1 cellular context compared by ENCODE assay signal in the genomic region with DNA sequence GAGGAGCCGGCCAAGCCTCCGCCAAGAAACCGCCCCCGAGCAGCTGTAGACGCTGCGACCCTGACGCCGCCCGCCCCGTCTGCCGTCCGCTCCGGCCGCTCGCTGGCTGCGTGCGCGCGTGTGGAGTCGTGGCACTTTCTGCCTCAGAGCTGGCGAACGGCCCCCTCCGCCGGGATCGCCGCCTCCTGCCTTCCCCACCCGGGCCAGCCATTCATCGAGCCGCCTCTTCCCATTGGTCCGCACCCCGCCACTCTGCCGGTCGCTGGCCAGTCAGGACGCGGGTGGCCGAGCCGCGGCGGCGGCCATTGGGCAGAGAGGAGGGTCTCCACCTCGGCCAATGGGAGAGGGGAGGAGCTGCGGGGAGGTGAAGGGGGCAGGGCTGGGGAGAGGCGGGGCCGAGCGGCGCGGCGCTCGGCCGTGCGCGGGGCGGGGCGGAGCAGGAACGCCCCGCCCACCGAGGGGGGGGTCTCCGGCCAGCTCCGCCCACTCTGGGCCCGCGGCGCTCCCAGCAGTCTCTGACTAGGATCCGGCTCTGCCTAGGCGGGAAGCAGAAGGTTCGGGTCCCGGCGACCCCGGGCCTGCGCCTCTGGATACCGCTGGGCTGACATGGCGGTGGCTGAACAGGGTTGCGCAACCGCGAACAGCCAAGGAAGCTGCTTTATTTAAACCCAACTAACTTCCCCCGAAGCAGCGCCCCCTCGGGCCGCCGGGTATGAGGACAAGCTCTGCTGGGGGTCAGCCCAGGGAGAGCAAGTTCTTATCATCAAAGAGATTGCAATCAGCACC.
TF ChIP-seq lines count a peak whose summit lies in the region.

Gene RRBP1, minus strand, starts transcription at position 140 of the 786 bp plus-strand sequence. CDS start 21,735 bp downstream, outside the sequence.

TF ChIP-seq in K562, 482 proteins besides CTCF, POLR2A, EP300 and RAD21 (continued from another document and continues in another):
- TF ChIP-seq, protein P1, sequence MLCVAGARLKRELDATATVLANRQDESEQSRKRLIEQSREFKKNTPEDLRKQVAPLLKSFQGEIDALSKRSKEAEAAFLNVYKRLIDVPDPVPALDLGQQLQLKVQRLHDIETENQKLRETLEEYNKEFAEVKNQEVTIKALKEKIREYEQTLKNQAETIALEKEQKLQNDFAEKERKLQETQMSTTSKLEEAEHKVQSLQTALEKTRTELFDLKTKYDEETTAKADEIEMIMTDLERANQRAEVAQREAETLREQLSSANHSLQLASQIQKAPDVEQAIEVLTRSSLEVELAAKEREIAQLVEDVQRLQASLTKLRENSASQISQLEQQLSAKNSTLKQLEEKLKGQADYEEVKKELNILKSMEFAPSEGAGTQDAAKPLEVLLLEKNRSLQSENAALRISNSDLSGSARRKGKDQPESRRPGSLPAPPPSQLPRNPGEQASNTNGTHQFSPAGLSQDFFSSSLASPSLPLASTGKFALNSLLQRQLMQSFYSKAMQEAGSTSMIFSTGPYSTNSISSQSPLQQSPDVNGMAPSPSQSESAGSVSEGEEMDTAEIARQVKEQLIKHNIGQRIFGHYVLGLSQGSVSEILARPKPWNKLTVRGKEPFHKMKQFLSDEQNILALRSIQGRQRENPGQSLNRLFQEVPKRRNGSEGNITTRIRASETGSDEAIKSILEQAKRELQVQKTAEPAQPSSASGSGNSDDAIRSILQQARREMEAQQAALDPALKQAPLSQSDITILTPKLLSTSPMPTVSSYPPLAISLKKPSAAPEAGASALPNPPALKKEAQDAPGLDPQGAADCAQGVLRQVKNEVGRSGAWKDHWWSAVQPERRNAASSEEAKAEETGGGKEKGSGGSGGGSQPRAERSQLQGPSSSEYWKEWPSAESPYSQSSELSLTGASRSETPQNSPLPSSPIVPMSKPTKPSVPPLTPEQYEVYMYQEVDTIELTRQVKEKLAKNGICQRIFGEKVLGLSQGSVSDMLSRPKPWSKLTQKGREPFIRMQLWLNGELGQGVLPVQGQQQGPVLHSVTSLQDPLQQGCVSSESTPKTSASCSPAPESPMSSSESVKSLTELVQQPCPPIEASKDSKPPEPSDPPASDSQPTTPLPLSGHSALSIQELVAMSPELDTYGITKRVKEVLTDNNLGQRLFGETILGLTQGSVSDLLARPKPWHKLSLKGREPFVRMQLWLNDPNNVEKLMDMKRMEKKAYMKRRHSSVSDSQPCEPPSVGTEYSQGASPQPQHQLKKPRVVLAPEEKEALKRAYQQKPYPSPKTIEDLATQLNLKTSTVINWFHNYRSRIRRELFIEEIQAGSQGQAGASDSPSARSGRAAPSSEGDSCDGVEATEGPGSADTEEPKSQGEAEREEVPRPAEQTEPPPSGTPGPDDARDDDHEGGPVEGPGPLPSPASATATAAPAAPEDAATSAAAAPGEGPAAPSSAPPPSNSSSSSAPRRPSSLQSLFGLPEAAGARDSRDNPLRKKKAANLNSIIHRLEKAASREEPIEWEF (CRISPR knock-in tag; IDR thresholded peaks at IDR 0.05) = no peak
- TF ChIP-seq HMBOX1 (IDR thresholded peaks at IDR 0.05) (no peak), ZNF57 (CRISPR knock-in tag; IDR thresholded peaks at IDR 0.05) (no peak), ELF4 (CRISPR knock-in tag; IDR thresholded peaks at IDR 0.05) (no peak), ZNF551 (CRISPR knock-in tag; IDR thresholded peaks at IDR 0.05) (no peak), STAG1 (CRISPR knock-in tag; IDR thresholded peaks at IDR 0.05; ENCODE audit: borderline replicate concordance) (no peak), JUND (IDR thresholded peaks at IDR 0.05; ENCODE audit: borderline replicate concordance, low read depth, low read length) (0 out of 2 replicates have a peak, but pooled peaks have one; percentile 1), JUND (tag; IDR thresholded peaks at IDR 0.05; ENCODE audit: borderline replicate concordance, low read depth, low read length) (no peak), RFX7 (CRISPR knock-in tag; IDR thresholded peaks at IDR 0.05) (no peak), ZHX1 (conservative IDR thresholded peaks at IDR 0.05; ENCODE audit: low read length) (no peak), HES1 (IDR thresholded peaks at IDR 0.05; ENCODE audit: low read depth) (no peak), MAFK (IDR thresholded peaks at IDR 0.05; ENCODE audit: low read length) (no peak), TRIM24 (IDR thresholded peaks at IDR 0.05) (no peak), SOX6 (IDR thresholded peaks at IDR 0.05) (0 out of 2 replicates have a peak, but pooled peaks have one; percentile 20), RFX5 (IDR thresholded peaks at IDR 0.05; ENCODE audit: low read depth, low read length) (no peak), LARP7 (IDR thresholded peaks at IDR 0.05) (no peak), HNRNPL (IDR thresholded peaks at IDR 0.05; ENCODE audit: low read depth, low read length) (no peak), SMAD2 (IDR thresholded peaks at IDR 0.05; ENCODE audit: low read depth, low read length) (no peak), BHLHE40 (IDR thresholded peaks at IDR 0.05; ENCODE audit: low read length) (no peak), PHB2 (IDR thresholded peaks at IDR 0.05; ENCODE audit: low read depth) (no peak), KDM5B (IDR thresholded peaks at IDR 0.05; ENCODE audit: insufficient replicate concordance, low read depth, low read length) (peak; percentile 71), RCOR1 (IDR thresholded peaks at IDR 0.05; ENCODE audit: borderline replicate concordance in 1 of 2, low read depth in 2 of 2, low read length in 2 of 2) (peak in 1 of 2 experiments; percentile 64; a peak in 2 of 4 replicates), SRSF3 (IDR thresholded peaks at IDR 0.05; ENCODE audit: insufficient read depth, low read length) (no peak), ZNF41 (CRISPR knock-in tag; conservative IDR thresholded peaks at IDR 0.05) (no peak), CHD2 (IDR thresholded peaks at IDR 0.05; ENCODE audit: low read depth, low read length) (peak; percentile 85), ELF1 (tag; IDR thresholded peaks at IDR 0.05) (peak; percentile 24; the same call in 1 of the 2 replicates), SMAD4 (CRISPR knock-in tag; conservative IDR thresholded peaks at IDR 0.05) (peak; percentile 45; the same call in 1 of the 2 replicates), HDGF (IDR thresholded peaks at IDR 0.05) (no peak), MCM7 (IDR thresholded peaks at IDR 0.05) (no peak), GTF2A2 (tag; IDR thresholded peaks at IDR 0.05) (no peak), CTBP1 (IDR thresholded peaks at IDR 0.05; ENCODE audit: borderline replicate concordance) (peak; percentile 52), TCF15 (CRISPR knock-in tag; IDR thresholded peaks at IDR 0.05) (no peak), E2F5 (CRISPR knock-in tag; IDR thresholded peaks at IDR 0.05) (no peak), TCFL5 (CRISPR knock-in tag; conservative IDR thresholded peaks at IDR 0.05) (no peak), MTA3 (IDR thresholded peaks at IDR 0.05; ENCODE audit: borderline replicate concordance) (no peak; the same call in 1 of the 2 replicates), FOXK2 (conservative IDR thresholded peaks at IDR 0.05 in 1 of 2, IDR thresholded peaks at IDR 0.05 in 1 of 2; ENCODE audit: low read depth in 2 of 2) (no peak), KDM1A (IDR thresholded peaks at IDR 0.05) (0 out of 4 replicates have a peak, but pooled peaks of 1 of the 2 experiments have one; percentile 31)
- TF ChIP-seq, protein P2, sequence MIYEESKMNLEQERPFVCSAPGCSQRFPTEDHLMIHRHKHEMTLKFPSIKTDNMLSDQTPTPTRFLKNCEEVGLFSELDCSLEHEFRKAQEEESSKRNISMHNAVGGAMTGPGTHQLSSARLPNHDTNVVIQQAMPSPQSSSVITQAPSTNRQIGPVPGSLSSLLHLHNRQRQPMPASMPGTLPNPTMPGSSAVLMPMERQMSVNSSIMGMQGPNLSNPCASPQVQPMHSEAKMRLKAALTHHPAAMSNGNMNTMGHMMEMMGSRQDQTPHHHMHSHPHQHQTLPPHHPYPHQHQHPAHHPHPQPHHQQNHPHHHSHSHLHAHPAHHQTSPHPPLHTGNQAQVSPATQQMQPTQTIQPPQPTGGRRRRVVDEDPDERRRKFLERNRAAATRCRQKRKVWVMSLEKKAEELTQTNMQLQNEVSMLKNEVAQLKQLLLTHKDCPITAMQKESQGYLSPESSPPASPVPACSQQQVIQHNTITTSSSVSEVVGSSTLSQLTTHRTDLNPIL (CRISPR knock-in tag; IDR thresholded peaks at IDR 0.05) = no peak
- TF ChIP-seq, protein P3, sequence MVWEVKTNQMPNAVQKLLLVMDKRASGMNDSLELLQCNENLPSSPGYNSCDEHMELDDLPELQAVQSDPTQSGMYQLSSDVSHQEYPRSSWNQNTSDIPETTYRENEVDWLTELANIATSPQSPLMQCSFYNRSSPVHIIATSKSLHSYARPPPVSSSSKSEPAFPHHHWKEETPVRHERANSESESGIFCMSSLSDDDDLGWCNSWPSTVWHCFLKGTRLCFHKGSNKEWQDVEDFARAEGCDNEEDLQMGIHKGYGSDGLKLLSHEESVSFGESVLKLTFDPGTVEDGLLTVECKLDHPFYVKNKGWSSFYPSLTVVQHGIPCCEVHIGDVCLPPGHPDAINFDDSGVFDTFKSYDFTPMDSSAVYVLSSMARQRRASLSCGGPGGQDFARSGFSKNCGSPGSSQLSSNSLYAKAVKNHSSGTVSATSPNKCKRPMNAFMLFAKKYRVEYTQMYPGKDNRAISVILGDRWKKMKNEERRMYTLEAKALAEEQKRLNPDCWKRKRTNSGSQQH (CRISPR knock-in tag; IDR thresholded peaks at IDR 0.05) = no peak
- TF ChIP-seq, protein P4, sequence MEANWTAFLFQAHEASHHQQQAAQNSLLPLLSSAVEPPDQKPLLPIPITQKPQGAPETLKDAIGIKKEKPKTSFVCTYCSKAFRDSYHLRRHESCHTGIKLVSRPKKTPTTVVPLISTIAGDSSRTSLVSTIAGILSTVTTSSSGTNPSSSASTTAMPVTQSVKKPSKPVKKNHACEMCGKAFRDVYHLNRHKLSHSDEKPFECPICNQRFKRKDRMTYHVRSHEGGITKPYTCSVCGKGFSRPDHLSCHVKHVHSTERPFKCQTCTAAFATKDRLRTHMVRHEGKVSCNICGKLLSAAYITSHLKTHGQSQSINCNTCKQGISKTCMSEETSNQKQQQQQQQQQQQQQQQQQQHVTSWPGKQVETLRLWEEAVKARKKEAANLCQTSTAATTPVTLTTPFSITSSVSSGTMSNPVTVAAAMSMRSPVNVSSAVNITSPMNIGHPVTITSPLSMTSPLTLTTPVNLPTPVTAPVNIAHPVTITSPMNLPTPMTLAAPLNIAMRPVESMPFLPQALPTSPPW (CRISPR knock-in tag; IDR thresholded peaks at IDR 0.05) = peak; percentile 94
- TF ChIP-seq, protein P5, sequence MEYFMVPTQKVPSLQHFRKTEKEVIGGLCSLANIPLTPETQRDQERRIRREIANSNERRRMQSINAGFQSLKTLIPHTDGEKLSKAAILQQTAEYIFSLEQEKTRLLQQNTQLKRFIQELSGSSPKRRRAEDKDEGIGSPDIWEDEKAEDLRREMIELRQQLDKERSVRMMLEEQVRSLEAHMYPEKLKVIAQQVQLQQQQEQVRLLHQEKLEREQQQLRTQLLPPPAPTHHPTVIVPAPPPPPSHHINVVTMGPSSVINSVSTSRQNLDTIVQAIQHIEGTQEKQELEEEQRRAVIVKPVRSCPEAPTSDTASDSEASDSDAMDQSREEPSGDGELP (CRISPR knock-in tag; IDR thresholded peaks at IDR 0.05; ENCODE audit: borderline replicate concordance) = peak; percentile 61
- TF ChIP-seq, protein P6, sequence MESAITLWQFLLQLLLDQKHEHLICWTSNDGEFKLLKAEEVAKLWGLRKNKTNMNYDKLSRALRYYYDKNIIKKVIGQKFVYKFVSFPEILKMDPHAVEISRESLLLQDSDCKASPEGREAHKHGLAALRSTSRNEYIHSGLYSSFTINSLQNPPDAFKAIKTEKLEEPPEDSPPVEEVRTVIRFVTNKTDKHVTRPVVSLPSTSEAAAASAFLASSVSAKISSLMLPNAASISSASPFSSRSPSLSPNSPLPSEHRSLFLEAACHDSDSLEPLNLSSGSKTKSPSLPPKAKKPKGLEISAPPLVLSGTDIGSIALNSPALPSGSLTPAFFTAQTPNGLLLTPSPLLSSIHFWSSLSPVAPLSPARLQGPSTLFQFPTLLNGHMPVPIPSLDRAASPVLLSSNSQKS (CRISPR knock-in tag; IDR thresholded peaks at IDR 0.05) = no peak
